Comparison of ENCODE assay signal across 20 cellular contexts in the genomic region with DNA sequence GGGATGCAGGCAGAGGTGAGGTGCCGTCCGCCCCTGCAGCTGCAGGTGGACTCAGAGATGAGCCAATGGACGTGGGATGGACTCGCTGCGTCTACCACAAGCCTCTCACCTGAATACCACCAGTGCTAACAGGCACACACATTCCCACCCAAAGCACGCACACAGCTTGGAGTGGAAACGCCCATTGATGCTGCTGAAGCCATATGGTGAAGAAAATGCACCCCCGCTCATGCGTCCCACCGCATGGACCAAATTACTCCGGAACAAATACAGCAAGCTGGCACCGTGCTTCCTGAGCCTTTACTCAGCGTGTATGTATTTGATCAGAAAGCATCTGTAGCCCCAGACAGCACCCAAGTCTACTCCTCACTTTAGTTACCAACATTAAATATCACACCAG. TPM values are rescaled to one million over a fixed set of nuclear protein-coding genes. Genes with fewer than 3 reads are reported as not detected.
A peak's percentile ranks its signal among the peaks of the same experiment; 100 is the strongest.
DNase-seq lines count a peak whose midpoint lies in the region; ATAC-seq and TF ChIP-seq lines count a peak whose summit lies in the region.
"Had no signal": no experiment of that assay in that cellular context is flagged by ENCODE, and none has a peak within 500 bp of the region (broad histone marks: within the 10 kb centered on the region; RNA-seq: fewer than 3 reads in every experiment).

No MANE protein-coding gene starts in this region.

- TF ChIP-seq CTCF in lower lobe of right lung (IDR thresholded peaks at IDR 0.05) = no peak

- H3K27ac Mint-ChIP-seq in activated naive CD8-positive, alpha-beta T cell treated with anti-CD3 and anti-CD28 coated beads, Interleukin-2, amount 50 U/mL, for 24 hours = no peak overlapping the region
- H3K27ac Mint-ChIP-seq: CD4-positive, alpha-beta memory T cell had no signal

- intact Hi-C loops in lower lobe of right lung (cut with DNase I) (no loop called here), cardiac septum (cut with DNase I) (no loop called here)

- no peak overlapping the region for H3K4me3 ChIP-seq in lower lobe of right lung
- H3K4me3 ChIP-seq: A549, BLaER1, HAP-1 had no signal

- H3K27me3 Mint-ChIP-seq in activated naive CD8-positive, alpha-beta T cell treated with anti-CD3 and anti-CD28 coated beads, Interleukin-2, amount 50 U/mL, for 24 hours = peaks cover 3% of the 10 kb centered on the region

- H3K4me3 Mint-ChIP-seq in activated naive CD8-positive, alpha-beta T cell treated with anti-CD3 and anti-CD28 coated beads, Interleukin-2, amount 50 U/mL, for 24 hours = no peak overlapping the region
- H3K4me3 Mint-ChIP-seq: CD14-positive monocyte; CD4-positive, alpha-beta memory T cell had no signal

- no peak for ATAC-seq in lower lobe of right lung
- no peak for ATAC-seq in activated naive CD8-positive, alpha-beta T cell treated with anti-CD3 and anti-CD28 coated beads, Interleukin-2, amount 50 U/mL, for 24 hours
- ATAC-seq: A549 had no signal

- no peaks in the 10 kb centered on the region for H3K27me3 ChIP-seq in lower lobe of right lung (ENCODE audit: low read depth)
- H3K27me3 ChIP-seq: BLaER1 had no signal

- H3K36me3 ChIP-seq in lower lobe of right lung = no peaks in the 10 kb centered on the region
- H3K36me3 ChIP-seq: BLaER1, HAP-1 had no signal

- peak; percentile 64 for DNase-seq in DMS 273 (lab: John Stamatoyannopoulos, UW; ENCODE audit: unreplicated experiment)
- DNase-seq in DMS 273 treated with DMSO at 0.1 percent for 48 hours (lab: John Stamatoyannopoulos, UW) = no peak
- peak; percentile 7 for DNase-seq in cerebellum (ENCODE audit: low spot score)
- DNase-seq in middle frontal gyrus (ENCODE audit: extremely low spot score, low spot score) = peak; percentile 13
- DNase-seq in superior temporal gyrus (ENCODE audit: extremely low spot score) = peak; percentile 38
- DNase-seq in lower lobe of right lung = no peak
- no peak for DNase-seq in cardiac septum (ENCODE audit: low spot score)
- DNase-seq in activated naive CD8-positive, alpha-beta T cell treated with anti-CD3 and anti-CD28 coated beads, Interleukin-2, amount 50 U/mL, for 24 hours = no peak
- DNase-seq: AML-193; CD4-positive, alpha-beta memory T cell; DMS53; DND-41; EL had no signal

- H3K4me1 ChIP-seq in lower lobe of right lung = no peaks in the 10 kb centered on the region
- H3K4me1 ChIP-seq: BLaER1, HAP-1 had no signal

- H3K27ac ChIP-seq in lower lobe of right lung = no peak overlapping the region
- H3K27ac ChIP-seq: 22Rv1, A549, BLaER1 had no signal

- H3K4me1 Mint-ChIP-seq in activated naive CD8-positive, alpha-beta T cell treated with anti-CD3 and anti-CD28 coated beads, Interleukin-2, amount 50 U/mL, for 24 hours = peaks cover 15% of the 10 kb centered on the region

- H3K36me3 Mint-ChIP-seq in activated naive CD8-positive, alpha-beta T cell treated with anti-CD3 and anti-CD28 coated beads, Interleukin-2, amount 50 U/mL, for 24 hours (ENCODE audit: low read depth) = peaks cover 3% of the 10 kb centered on the region
- H3K36me3 Mint-ChIP-seq: CD14-positive monocyte; CD4-positive, alpha-beta memory T cell had no signal

- H3K9me3 Mint-ChIP-seq in activated naive CD8-positive, alpha-beta T cell treated with anti-CD3 and anti-CD28 coated beads, Interleukin-2, amount 50 U/mL, for 24 hours = peaks cover 10% of the 10 kb centered on the region

- peaks cover 3% of the 10 kb centered on the region for H3K9me3 ChIP-seq in lower lobe of right lung
- H3K9me3 ChIP-seq: A549, HAP-1 had no signal

RNA-seq across cellular contexts. Expression of a gene that starts 58.4 kb away (rescaled TPM):
- total RNA-seq in cerebellum (12.4 TPM), lower lobe of right lung (0.15 TPM), cardiac septum (17.6 TPM)
- total RNA-seq: CD4-positive, alpha-beta memory T cell; G401; HT-29 had no signal

Comparison
In these comparisons a context has a peak if more than half of its experiments do, and no peak if none do; other contexts are left out.
1. DNase-seq: peak in DMS 273 (single experiment), cerebellum (single experiment), middle frontal gyrus (single experiment) and superior temporal gyrus (single experiment); none in DMS 273 treated with DMSO at 0.1 percent for 48 hours (single experiment), lower lobe of right lung (single experiment), cardiac septum (single experiment) and activated naive CD8-positive, alpha-beta T cell treated with anti-CD3 and anti-CD28 coated beads, Interleukin-2, amount 50 U/mL, for 24 hours (single experiment).
2. RNA of a gene that starts 58.4 kb away (total RNA-seq): 17.6 TPM in cardiac septum (single experiment) and 12.4 TPM in cerebellum (single experiment); 0.15 TPM in lower lobe of right lung (single experiment); every median in the first group is over 10 times any median in the second.